In genomic region chr10:95056744-95057363, GRCh38 we compare ENCODE assay signal across 22 cellular contexts. TPM values are rescaled to one million over a fixed set of nuclear protein-coding genes. Genes with fewer than 3 reads are reported as not detected.
A peak's percentile ranks its signal among the peaks of the same experiment; 100 is the strongest.
DNase-seq lines count a peak whose midpoint lies in the region; ATAC-seq, FAIRE-seq and TF ChIP-seq lines count a peak whose summit lies in the region.
"Had no signal": no experiment of that assay in that cellular context is flagged by ENCODE, and none has a peak within 500 bp of the region (broad histone marks: within the 10 kb centered on the region; RNA-seq: fewer than 3 reads in every experiment).

No MANE protein-coding gene starts in this region.

- no peak for TF ChIP-seq POLR2A in K562 (conservative IDR thresholded peaks at IDR 0.05)

- no peaks in the 10 kb centered on the region for H3K9me1 ChIP-seq in K562 (ENCODE audit: control insufficient read depth, insufficient read depth, low read length)

- TF ChIP-seq RAD21 in K562 (CRISPR knock-in tag; conservative IDR thresholded peaks at IDR 0.05 in 1 of 2, IDR thresholded peaks at IDR 0.05 in 1 of 2), result no peak

- H3K4me2 ChIP-seq in K562 (ENCODE audit: insufficient read depth, low read length) (no peak overlapping the region), MM.1S (ENCODE audit: low read depth, low read length) (no peak overlapping the region)
- H3K4me2 ChIP-seq: A549; BLaER1 treated with 17β-estradiol and CSF1 and Interleukin-3, amounts not matched to agents 10 nM and 100 nM had no signal

- H3K4me1 ChIP-seq in K562 (replicated peaks in 1 of 2; ENCODE audit: control insufficient read depth in 2 of 2, insufficient read depth in 2 of 2, low read length in 2 of 2), result no peaks in the 10 kb centered on the region
- no peaks in the 10 kb centered on the region for H3K4me1 ChIP-seq in MM.1S (ENCODE audit: low read length)
- H3K4me1 ChIP-seq: A549; BLaER1 treated with 17β-estradiol and CSF1 and Interleukin-3, amounts not matched to agents 10 nM and 100 nM; Caco-2 had no signal

- CTCF ChIA-PET in K562 (lab: Yijun Ruan, JAX; ENCODE audit: low intra/inter-chr PET ratio), result no interaction called here

- H4K20me1 ChIP-seq in K562 (replicated peaks; ENCODE audit: control insufficient read depth, insufficient read depth, low read length) (no peaks in the 10 kb centered on the region), MM.1S (ENCODE audit: insufficient read depth, low read length) (no peaks in the 10 kb centered on the region)
- H4K20me1 ChIP-seq: BLaER1 treated with 17β-estradiol and CSF1 and Interleukin-3, amounts not matched to agents 10 nM and 100 nM had no signal

- peak; percentile 54 for DNase-seq in Right ventricle myocardium inferior (ENCODE audit: missing footprints)
- DNase-seq in Right ventricle myocardium superior, result no peak
- DNase-seq in K562 (ENCODE audit: extremely low read depth in 1 of 4, low spot score in 3 of 4), result no peak
- DNase-seq in left lobe of liver (ENCODE audit: low spot score), result no peak
- DNase-seq in MM.1S, result no peak
- DNase-seq: AML-193; Caco-2; Calu3; CD4-positive, alpha-beta T cell; CD8-positive, alpha-beta T cell; DMS79 treated with DMSO at 0.1 percent for 48 hours; GF-D8 had no signal

- no peak for ATAC-seq in Right ventricle myocardium inferior
- ATAC-seq in Right ventricle myocardium superior (ENCODE audit: poor library complexity), result no peak
- ATAC-seq in K562, result no peak
- peak; percentile 64 for ATAC-seq in left lobe of liver
- ATAC-seq: A549; CD8-positive, alpha-beta T cell had no signal

- H3K4me3 ChIP-seq in K562, result no peak overlapping the region
- no peak overlapping the region for H3K4me3 ChIP-seq in MM.1S (ENCODE audit: low read length)
- H3K4me3 ChIP-seq: A549; BLaER1 treated with 17β-estradiol and CSF1 and Interleukin-3, amounts not matched to agents 10 nM and 100 nM had no signal

- H2AFZ ChIP-seq in K562 (ENCODE audit: low read depth, low read length) (no peak overlapping the region), MM.1S (ENCODE audit: low read length) (no peak overlapping the region)

- TF ChIP-seq CTCF in K562 (IDR thresholded peaks at IDR 0.05 in 2 of 3, conservative IDR thresholded peaks at IDR 0.05 in 1 of 3; ENCODE audit: insufficient read depth in 2 of 3, low read depth in 1 of 3, low read length in 3 of 3) (no peak), MM.1S (IDR thresholded peaks at IDR 0.05; ENCODE audit: low read length) (no peak)

- in situ Hi-C loops in K562 (cut with MboI), result no loop called here

- no TSS peak for BruUV-seq in K562 (replicated peaks; lab: Mats Ljungman, UMichigan)

- no peak for FAIRE-seq in K562 (lab: Jason Lieb, UNC)
- FAIRE-seq: D721Med, G401.6, GM12891, GM18507 had no signal

- H3F3A ChIP-seq in MM.1S (ENCODE audit: insufficient read depth, low read length), result no peaks in the 10 kb centered on the region

- POLR2A ChIA-PET in K562 (lab: Yijun Ruan, JAX), result interaction anchor here (0.6 to 0.7 kb wide), 2 partner anchors 24 to 27 kb away, joined by 3 to 4 read pairs; no protein-coding TSS in a partner anchor

- H3K27ac ChIP-seq in K562 (ENCODE audit: extremely low read depth, low read depth, low read length), result no peak overlapping the region
- no peak overlapping the region for H3K27ac ChIP-seq in MM.1S (ENCODE audit: low read length)
- H3K27ac ChIP-seq: 22Rv1; A549; BLaER1 treated with 17β-estradiol and CSF1 and Interleukin-3, amounts not matched to agents 10 nM and 100 nM; C4-2B had no signal

- no peaks in the 10 kb centered on the region for H3K27me3 ChIP-seq in K562 (ENCODE audit: control insufficient read depth in 2 of 2, insufficient read depth in 2 of 2, low read length in 2 of 2)
- H3K27me3 ChIP-seq in MM.1S (replicated peaks; ENCODE audit: insufficient read depth, low read length), result no peaks in the 10 kb centered on the region
- H3K27me3 ChIP-seq: BLaER1 treated with 17β-estradiol and CSF1 and Interleukin-3, amounts not matched to agents 10 nM and 100 nM had no signal

- WGBS in K562 (ENCODE audit: insufficient coverage, low coverage, missing lambda C conversion rate), result 0% methylated on average over 3 of the region's 3 CpGs

- H3K9me3 ChIP-seq in K562 (replicated peaks; ENCODE audit: control insufficient read depth, insufficient read depth, low read depth, low read length), result no peaks in the 10 kb centered on the region
- H3K9me3 ChIP-seq in MM.1S (replicated peaks; ENCODE audit: insufficient read depth, low read length), result no peaks in the 10 kb centered on the region
- H3K9me3 ChIP-seq: BLaER1 treated with 17β-estradiol and CSF1 and Interleukin-3, amounts not matched to agents 10 nM and 100 nM had no signal

- intact Hi-C loops in Right ventricle myocardium inferior (cut with DNase I), result no loop called here
- intact Hi-C loops in Right ventricle myocardium superior (cut with DNase I), result no loop called here
- intact Hi-C loops in K562 (cut with micrococcal nuclease), result no loop called here

- TF ChIP-seq EP300 in K562 (IDR thresholded peaks at IDR 0.05; ENCODE audit: low read length), result no peak

- H3K79me2 ChIP-seq in K562 (ENCODE audit: control insufficient read depth, insufficient read depth, low read length) (no peaks in the 10 kb centered on the region), MM.1S (ENCODE audit: low read length) (no peaks in the 10 kb centered on the region)

- H3K9me2 ChIP-seq in MM.1S (replicated peaks; ENCODE audit: insufficient read depth, low read length), result no peaks in the 10 kb centered on the region

- H3K36me3 ChIP-seq in K562 (ENCODE audit: control insufficient read depth, insufficient read depth, low read length), result no peaks in the 10 kb centered on the region
- H3K36me3 ChIP-seq in MM.1S (replicated peaks; ENCODE audit: insufficient read depth, low read length), result no peaks in the 10 kb centered on the region
- H3K36me3 ChIP-seq: BLaER1 treated with 17β-estradiol and CSF1 and Interleukin-3, amounts not matched to agents 10 nM and 100 nM had no signal

- H3K9ac ChIP-seq in K562 (ENCODE audit: insufficient read depth in 1 of 2, low read depth in 2 of 2, low read length in 2 of 2) (no peak overlapping the region), MM.1S (ENCODE audit: low read length) (no peak overlapping the region)
- H3K9ac ChIP-seq: BLaER1 treated with 17β-estradiol and CSF1 and Interleukin-3, amounts not matched to agents 10 nM and 100 nM had no signal

TF ChIP-seq in K562, 482 proteins besides CTCF, POLR2A, EP300 and RAD21:
- TF ChIP-seq RFX1 (IDR thresholded peaks at IDR 0.05) (peak; percentile 17; the same call in 1 of the 2 replicates), RBM14 (IDR thresholded peaks at IDR 0.05; ENCODE audit: borderline replicate concordance, insufficient read depth, low read depth, low read length) (no peak)

RNA-seq across cellular contexts. Expression of gene CYP2C8, which starts 12.4 kb away (rescaled TPM):
- total RNA-seq in Right ventricle myocardium inferior (not detected), Right ventricle myocardium superior (0.22 TPM), K562 (2014; rRNA removed) (0.09 TPM in 1 of 2 replicates, not detected in the other), K562 (2014; rRNA removed; fragmentation: Illumina TruSeq; extraction: Trizol) (0.11 TPM in 1 of 2 replicates, not detected in the other), K562 (2015; rRNA removed; fragmentation: Illumina TruSeq; extraction: Trizol) (not detected in 2 replicates), K562 (2021) (0.16 and 0.49 TPM in 2 replicates), left lobe of liver (1,524 TPM)
- not detected in 2 replicates for total RNA-seq in K562 (2011; cell fraction: chromatin; rRNA removed; ENCODE audit: low replicate concordance)
- total RNA-seq in K562 (2011; cell fraction: nucleolus; rRNA removed), result not detected in 2 replicates
- not detected in 2 replicates for total RNA-seq in K562 (2011; cell fraction: nucleoplasm; rRNA removed)
- polyA plus RNA-seq in K562 (2011; rRNA removed) (0.07 TPM in 1 of 2 replicates, not detected in the other), K562 (2014; fragmentation: Illumina TruSeq; extraction: Trizol) (0.06 TPM in 1 of 2 replicates, not detected in the other), K562 (2014; fragmentation: Nextera tagmentation; extraction: Ambion mirVana) (not detected), K562 (2014; rRNA removed) (not detected in 2 replicates)
- not detected in 2 replicates for polyA plus RNA-seq in K562 (2011; cell fraction: cytosol; rRNA removed)
- polyA plus RNA-seq in K562 (2011; cell fraction: nucleus; rRNA removed), result 0.20 TPM in 2 replicates
- polyA plus RNA-seq in K562 (2012), result not detected in 2 replicates
- polyA minus RNA-seq in K562 (2011; rRNA and poly(A)+ RNA removed), result not detected in 2 replicates
- not detected in 2 replicates for polyA minus RNA-seq in K562 (2011; cell fraction: cytosol; rRNA and poly(A)+ RNA removed)
- not detected in 2 replicates for polyA minus RNA-seq in K562 (2011; cell fraction: nucleus; rRNA and poly(A)+ RNA removed)
- total RNA-seq: A172, Calu3 had no signal
- polyA plus RNA-seq: BJ had no signal

Comparison
In these comparisons a context has a peak if more than half of its experiments do, and no peak if none do; other contexts are left out.
1. RNA of gene CYP2C8, which starts 12.4 kb away (total RNA-seq): 1,524 TPM in left lobe of liver (single experiment); 0.22 TPM in Right ventricle myocardium superior (single experiment), 0.09 to 0.49 TPM in K562 and not detected in Right ventricle myocardium inferior (single experiment); every median in the first group is over 1,000 times any median in the second.